8 cellular contexts compared by ENCODE assay signal in the genomic region with DNA sequence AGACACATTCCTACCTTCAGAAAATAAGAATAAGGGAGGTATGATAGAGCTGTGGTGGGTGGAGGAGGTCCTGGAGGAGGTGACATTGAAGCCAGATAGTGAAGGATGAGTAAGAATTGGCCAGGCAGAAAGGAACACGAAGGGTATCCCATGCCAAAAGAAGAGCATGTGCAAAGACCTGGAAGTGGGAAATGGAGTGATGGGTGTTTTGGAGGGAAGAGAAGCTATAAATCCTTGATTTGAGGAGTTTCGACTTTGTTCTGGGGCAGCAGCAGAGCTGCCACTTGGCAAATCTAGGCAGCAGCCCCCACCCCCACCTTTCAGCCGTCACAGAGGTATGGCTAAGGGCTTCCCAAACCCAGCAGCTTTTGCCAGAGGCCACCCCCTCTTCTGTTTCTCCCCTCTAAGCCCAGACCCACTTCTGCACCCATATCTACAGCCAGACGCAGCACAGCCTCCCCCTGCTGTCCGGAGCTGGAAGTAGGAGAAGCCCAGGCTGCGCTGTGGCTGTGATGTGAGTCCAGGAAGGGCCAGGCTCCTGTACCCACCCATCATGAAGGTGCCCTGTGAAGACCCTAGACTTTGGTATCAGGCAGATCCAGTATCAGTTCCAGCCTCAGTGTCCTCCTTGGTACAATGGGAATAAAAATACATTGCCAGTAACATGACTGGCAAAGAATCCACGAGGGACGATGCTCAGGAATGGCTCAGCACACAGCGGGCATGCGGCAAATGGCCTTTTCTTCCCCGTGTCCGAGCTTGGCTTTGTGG.
DNase-seq lines count a peak whose midpoint lies in the region; ATAC-seq, FAIRE-seq and TF ChIP-seq lines count a peak whose summit lies in the region.

No MANE protein-coding gene starts in this region.

- TF ChIP-seq CTCF in DOHH2 (IDR thresholded peaks at IDR 0.05; ENCODE audit: low read depth, low read length, poor library complexity, severe bottlenecking) (peak; percentile 71), Panc1 (IDR thresholded peaks at IDR 0.05) (peak; percentile 96), MCF 10A (IDR thresholded peaks at IDR 0.05; ENCODE audit: unreplicated experiment) (peak; percentile 80)

- H3K27ac ChIP-seq in DOHH2 (ENCODE audit: low read depth, low read length) = no peak overlapping the region
- no peak overlapping the region for H3K27ac ChIP-seq in Panc1 (ENCODE audit: low read length)

- BruUV-seq in Panc1 (replicated peaks; lab: Mats Ljungman, UMichigan) = no TSS peak
- no TSS peak for BruUV-seq in MCF 10A (replicated peaks; lab: Mats Ljungman, UMichigan)

- no peaks in the 10 kb centered on the region for H3K9me3 Mint-ChIP-seq in MCF 10A (ENCODE audit: unreplicated experiment)

- no peaks in the 10 kb centered on the region for H3K4me1 Mint-ChIP-seq in MCF 10A (ENCODE audit: insufficient read depth, unreplicated experiment)

- H3F3A ChIP-seq in DOHH2 (ENCODE audit: control insufficient read depth, insufficient read depth) = no peaks in the 10 kb centered on the region

- H3K4me1 ChIP-seq in DOHH2 (ENCODE audit: control insufficient read depth, low read length) = no peaks in the 10 kb centered on the region
- no peaks in the 10 kb centered on the region for H3K4me1 ChIP-seq in Panc1 (ENCODE audit: control insufficient read depth, insufficient read depth, low read length)

- H4K20me1 ChIP-seq in DOHH2 (ENCODE audit: control insufficient read depth, insufficient read depth, low read depth, low read length) = no peaks in the 10 kb centered on the region

- in situ Hi-C loops in Panc1 (cut with HindIII; ENCODE audit: low pct_unique_long_range_greater_than_20kb, low sequenced_read_pairs) = no loop called here

- peaks cover 41% of the 10 kb centered on the region for H3K27me3 Mint-ChIP-seq in MCF 10A (ENCODE audit: insufficient read depth, unreplicated experiment)

- H3K9me3 ChIP-seq in DOHH2 (ENCODE audit: control insufficient read depth, insufficient read depth, low read length) (no peaks in the 10 kb centered on the region), Panc1 (ENCODE audit: control insufficient read depth, insufficient read depth, low read depth, low read length) (no peaks in the 10 kb centered on the region)

- no peaks in the 10 kb centered on the region for H3K36me3 Mint-ChIP-seq in MCF 10A (ENCODE audit: insufficient read depth, unreplicated experiment)

- peak; percentile 84 for ATAC-seq in Panc1
- ATAC-seq in GM18520 (IDR thresholded peaks at IDR 0.05; ENCODE audit: unreplicated experiment) = no peak

- intact Hi-C loops in Panc1 (cut with micrococcal nuclease; ENCODE audit: unreplicated experiment) = loop anchor here (1.0 kb wide), 1 partner anchor 188 kb away; no protein-coding TSS in a partner anchor
- intact Hi-C loops in MCF 10A (cut with micrococcal nuclease) = loop anchor here (1.0 kb wide), 1 partner anchor 188 kb away; no protein-coding TSS in a partner anchor

- H3K36me3 ChIP-seq in DOHH2 (ENCODE audit: control insufficient read depth, low read length) = no peaks in the 10 kb centered on the region
- H3K36me3 ChIP-seq in Panc1 (ENCODE audit: control insufficient read depth, insufficient read depth, low read length) = no peaks in the 10 kb centered on the region

- H3K4me3 Mint-ChIP-seq in MCF 10A (ENCODE audit: unreplicated experiment) = no peak overlapping the region

- CTCF ChIA-PET in Panc1 (lab: Charles Lee) (interaction anchor here (0.6 to 3.0 kb wide), 18 partner anchors 13 to 278 kb away, joined by 3 to 36 read pairs (median 3); a partner anchor contains a TSS), MCF 10A (lab: Yijun Ruan, JAX) (interaction anchor here (0.6 to 6.1 kb wide), 43 partner anchors 8 to 926 kb away, joined by 3 to 64 read pairs (median 4); a partner anchor contains a TSS)

- H3K27me3 ChIP-seq in DOHH2 (ENCODE audit: control insufficient read depth, low read length) = peaks cover 7% of the 10 kb centered on the region; the same call in 1 of the 2 replicates
- peaks cover 10% of the 10 kb centered on the region; the same call in 1 of the 2 replicates for H3K27me3 ChIP-seq in Panc1 (ENCODE audit: control insufficient read depth, insufficient read depth, low read length)

- POLR2A ChIA-PET in Panc1 (lab: Charles Lee) (interaction anchor here (0.6 kb wide), 1 partner anchor 105 kb away, joined by 7 read pairs; no protein-coding TSS in a partner anchor), MCF 10A (lab: Yijun Ruan, JAX) (interaction anchor here (0.6 to 1.1 kb wide), 3 partner anchors 104 to 190 kb away, joined by 3 to 4 read pairs (median 4); no protein-coding TSS in a partner anchor)

- H3K79me2 ChIP-seq in DOHH2 (ENCODE audit: control insufficient read depth, low read length) = no peaks in the 10 kb centered on the region

- H3K9me2 ChIP-seq in DOHH2 (replicated peaks; ENCODE audit: control insufficient read depth, low read length) = no peaks in the 10 kb centered on the region

- no peak overlapping the region for H3K27ac Mint-ChIP-seq in MCF 10A (ENCODE audit: low read depth, unreplicated experiment)

- H3K4me3 ChIP-seq in DOHH2 (ENCODE audit: low read length) = no peak overlapping the region
- no peak overlapping the region for H3K4me3 ChIP-seq in Panc1 (ENCODE audit: low read depth in 2 of 2, low read length in 2 of 2)

- DNase-seq in HTR-8/SVneo (ENCODE audit: insufficient read length, low spot score) (peak; percentile 80), Panc1 (ENCODE audit: low read depth, low spot score) (peak; percentile 43), MCF 10A (ENCODE audit: unreplicated experiment) (peak; percentile 58), islet precursor cell (peak; percentile 86)
- DNase-seq in stimulated activated CD4-positive, alpha-beta T cell treated with anti-CD3 and anti-CD28 coated beads, TNF-alpha, amount 100 ng/mL, for 48 hours (ENCODE audit: low read depth in 3 of 3) = peak; percentile 22 to 38 (median 24)
- DNase-seq in activated CD4-positive, CD25-positive, alpha-beta regulatory T cell (lab: John Stamatoyannopoulos, UW) = no peak

- peak; percentile 62 for FAIRE-seq in HTR-8/SVneo (lab: Jason Lieb, UNC)

- H3K4me2 ChIP-seq in DOHH2 (ENCODE audit: low read length) = no peak overlapping the region

Comparison
In these comparisons a context has a peak if more than half of its experiments do, and no peak if none do; other contexts are left out.
1. DNase-seq: peak in HTR-8/SVneo (single experiment), Panc1 (single experiment), MCF 10A (single experiment), islet precursor cell (single experiment) and stimulated activated CD4-positive, alpha-beta T cell treated with anti-CD3 and anti-CD28 coated beads, TNF-alpha, amount 100 ng/mL, for 48 hours (3 of 3); none in activated CD4-positive, CD25-positive, alpha-beta regulatory T cell (0 of 4).
2. Peak in every context shown above with its lines, with median percentiles within 50 percentile points of each other: CTCF ChIP-seq.